12 cellular contexts compared by ENCODE assay signal in the genomic region with DNA sequence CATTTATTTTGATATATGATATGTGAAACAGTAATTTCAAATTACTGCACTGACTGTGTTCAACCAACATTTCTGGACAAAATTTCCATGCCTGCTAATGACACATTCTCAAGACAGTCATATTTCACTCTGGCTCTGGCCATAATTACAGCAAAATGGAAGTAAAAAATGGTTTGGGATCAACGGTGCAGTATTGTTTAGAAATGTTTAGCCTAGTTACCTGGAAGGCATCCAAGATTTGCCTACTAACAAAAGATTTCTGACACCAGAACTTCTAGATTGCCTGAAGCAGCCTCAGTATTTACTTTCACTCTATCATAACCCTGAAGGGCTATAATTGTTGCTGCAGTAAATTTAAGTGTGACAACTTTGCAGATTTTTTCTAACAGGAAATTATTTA.
DNase-seq lines count a peak whose midpoint lies in the region; ATAC-seq, FAIRE-seq and TF ChIP-seq lines count a peak whose summit lies in the region.
"Had no signal": no experiment of that assay in that cellular context is flagged by ENCODE, and none has a peak within 500 bp of the region (broad histone marks: within the 10 kb centered on the region; RNA-seq: fewer than 3 reads in every experiment).

No MANE protein-coding gene starts in this region.

- no peaks in the 10 kb centered on the region for H3K36me3 ChIP-seq in effector memory CD4-positive, alpha-beta T cell (ENCODE audit: control insufficient read depth, insufficient read depth, low read length)
- no peaks in the 10 kb centered on the region for H3K36me3 ChIP-seq in sigmoid colon
- H3K36me3 ChIP-seq: heart right ventricle, upper lobe of left lung had no signal

- H3K27me3 ChIP-seq in effector memory CD4-positive, alpha-beta T cell (replicated peaks; ENCODE audit: control insufficient read depth, insufficient read depth, low read length, poor library complexity, severe bottlenecking): no peaks in the 10 kb centered on the region
- H3K27me3 ChIP-seq in sigmoid colon: no peaks in the 10 kb centered on the region
- H3K27me3 ChIP-seq: heart right ventricle, upper lobe of left lung had no signal

- no peak for FAIRE-seq in RCC 7860 (lab: Jason Lieb, UNC)
- FAIRE-seq: GM19239 had no signal

- no peak for ATAC-seq in HG03095 (IDR thresholded peaks at IDR 0.05; ENCODE audit: unreplicated experiment)
- ATAC-seq: heart right ventricle had no signal

- H3K9me3 ChIP-seq in effector memory CD4-positive, alpha-beta T cell (ENCODE audit: control insufficient read depth, low read length): no peaks in the 10 kb centered on the region
- H3K9me3 ChIP-seq in sigmoid colon: no peaks in the 10 kb centered on the region
- H3K9me3 ChIP-seq: heart right ventricle, upper lobe of left lung had no signal

- 0% methylated on average over 1 of the region's 1 CpG for WGBS in sigmoid colon, 2 donors

- TF ChIP-seq CTCF in AG09319 (IDR thresholded peaks at IDR 0.05; ENCODE audit: low read depth, low read length): no peak
- TF ChIP-seq CTCF in fibroblast of mammary gland (conservative IDR thresholded peaks at IDR 0.05; ENCODE audit: control insufficient read depth, insufficient read depth, low read depth, low read length): no peak
- TF ChIP-seq CTCF in sigmoid colon (IDR thresholded peaks at IDR 0.05): no peak

- H3K4me3 ChIP-seq in fibroblast of mammary gland (ENCODE audit: control insufficient read depth, low read depth, low read length): no peak overlapping the region
- H3K4me3 ChIP-seq in effector memory CD4-positive, alpha-beta T cell (ENCODE audit: insufficient read depth, low read depth, low read length, poor library complexity, severe bottlenecking): no peak overlapping the region
- H3K4me3 ChIP-seq in sigmoid colon: no peak overlapping the region
- H3K4me3 ChIP-seq: heart right ventricle, upper lobe of left lung had no signal

- no peak for TF ChIP-seq POLR2A in sigmoid colon (IDR thresholded peaks at IDR 0.05)

- intact Hi-C loops in sigmoid colon (cut with DNase I): no loop called here

- TF ChIP-seq EP300 in sigmoid colon (IDR thresholded peaks at IDR 0.05): no peak

- H3K4me1 ChIP-seq in effector memory CD4-positive, alpha-beta T cell (ENCODE audit: control insufficient read depth, insufficient read depth, low read length, poor library complexity, severe bottlenecking): no peaks in the 10 kb centered on the region
- no peaks in the 10 kb centered on the region for H3K4me1 ChIP-seq in sigmoid colon
- H3K4me1 ChIP-seq: heart right ventricle, upper lobe of left lung had no signal

- DNase-seq in AG09319 (ENCODE audit: extremely low read depth, low read depth): peak; percentile 11
- DNase-seq in HT-29 (ENCODE audit: low spot score): peak; percentile 25
- DNase-seq in RCC 7860 (ENCODE audit: low spot score): peak; percentile 10
- peak; percentile 2 for DNase-seq in fibroblast of mammary gland (ENCODE audit: low read depth)
- no peak for DNase-seq in effector memory CD4-positive, alpha-beta T cell
- DNase-seq in NCI-H1694 (lab: John Stamatoyannopoulos, UW): no peak
- DNase-seq in sigmoid colon: no peak
- DNase-seq: heart right ventricle; NK-92 treated with Interleukin-12 subunit alpha and Interleukin-12 subunit beta, amount 100 ng/mL, for 24 hours; upper lobe of left lung had no signal

- H3K27ac ChIP-seq in effector memory CD4-positive, alpha-beta T cell (ENCODE audit: insufficient read depth, low read length, poor library complexity, severe bottlenecking): no peak overlapping the region
- H3K27ac ChIP-seq in sigmoid colon: no peak overlapping the region
- H3K27ac ChIP-seq: heart right ventricle, upper lobe of left lung had no signal

Comparison
In these comparisons a context has a peak if more than half of its experiments do, and no peak if none do; other contexts are left out.
1. DNase-seq: peak in AG09319 (single experiment), HT-29 (single experiment), RCC 7860 (single experiment) and fibroblast of mammary gland (single experiment); none in effector memory CD4-positive, alpha-beta T cell (0 of 3), NCI-H1694 (single experiment) and sigmoid colon (single experiment).